ENCODE assay signal across 12 cellular contexts in the genomic region with DNA sequence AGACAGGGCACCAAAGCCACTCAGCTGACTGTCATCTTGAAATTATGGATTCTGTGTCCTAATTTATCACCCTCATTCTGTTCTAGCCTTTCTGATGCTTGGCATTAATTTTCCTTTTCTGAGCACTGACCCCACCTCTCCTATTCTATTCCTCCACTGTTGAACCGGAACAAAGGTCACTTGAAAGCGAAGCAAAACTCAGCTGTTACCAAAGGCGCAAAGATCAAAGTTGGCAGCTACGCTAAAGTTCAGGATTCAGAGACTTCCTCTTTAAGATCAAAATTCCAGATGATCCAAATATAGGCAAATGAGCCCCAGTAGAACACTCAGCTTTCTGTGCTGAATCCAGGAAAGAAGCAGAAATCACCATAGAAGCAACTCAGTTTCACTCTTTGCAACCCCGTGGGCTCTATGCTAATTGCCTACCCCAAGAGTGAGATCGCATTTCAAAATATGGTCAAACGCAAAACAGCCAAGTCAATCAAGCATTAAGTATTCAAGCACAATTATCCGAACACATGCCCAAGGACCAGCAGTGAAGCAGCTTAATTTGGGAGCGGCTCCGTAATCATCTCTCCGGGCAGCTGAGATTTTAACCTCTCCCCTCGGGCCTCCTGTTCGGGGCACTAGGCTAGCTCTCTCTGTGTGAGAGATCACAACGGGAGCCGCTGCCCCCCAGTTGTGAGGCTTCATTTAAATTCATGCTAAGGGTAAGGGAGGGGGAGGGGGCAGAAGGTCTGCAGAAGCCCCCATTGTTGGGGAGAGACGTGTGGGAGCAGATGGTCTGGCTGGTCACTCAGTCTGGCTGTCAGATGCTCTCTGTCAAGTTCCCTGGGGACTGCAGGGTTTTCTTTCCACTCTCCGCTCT.
DNase-seq lines count a peak whose midpoint lies in the region; ATAC-seq, FAIRE-seq and TF ChIP-seq lines count a peak whose summit lies in the region.
"Had no signal": no experiment of that assay in that cellular context is flagged by ENCODE, and none has a peak within 500 bp of the region (broad histone marks: within the 10 kb centered on the region; RNA-seq: fewer than 3 reads in every experiment).

No MANE protein-coding gene starts in this region.

- H3K4me3 Mint-ChIP-seq in brain: peak overlapping the region; percentile 74 to 87 (median 85)
- H3K4me3 Mint-ChIP-seq: dendritic cell treated with granulocyte-macrophage colony-stimulating factor and Interleukin-4, amounts not matched to agents 40 ng/mL and 50 ng/mL, for 4 days had no signal

- H3K27ac ChIP-seq in skeletal muscle tissue (ENCODE audit: low read depth, low read length): no peak overlapping the region
- H3K27ac ChIP-seq in ovary: no peak overlapping the region

- WGBS in ovary, 3 donors: 62 to 72% (median 63%) methylated on average over 17 of the region's 17 CpGs

- peak overlapping the region in 2 of 3 donors; percentile 55 to 57 for H3K9ac ChIP-seq in skeletal muscle tissue (ENCODE audit: low read depth in 1 of 3, low read length in 3 of 3)

- H3K27me3 ChIP-seq in skeletal muscle tissue (ENCODE audit: control insufficient read depth in 3 of 3, insufficient read depth in 3 of 3, low read length in 3 of 3) (no peaks in the 10 kb centered on the region), ovary (no peaks in the 10 kb centered on the region)

- ATAC-seq in left lobe of liver: peak; percentile 84

- peaks cover 41% of the 10 kb centered on the region for H3K4me1 Mint-ChIP-seq in brain

- no peak for FAIRE-seq in H54 (lab: Jason Lieb, UNC)
- FAIRE-seq: GM18507, TTC549 had no signal

- H3K36me3 Mint-ChIP-seq in brain: no peaks in the 10 kb centered on the region

- TF ChIP-seq CTCF in brain (conservative IDR thresholded peaks at IDR 0.05) (no peak), ovary (IDR thresholded peaks at IDR 0.05) (no peak)

- intact Hi-C loops in ovary (cut with DNase I): no loop called here

- no peak for TF ChIP-seq POLR2A in H54 (IDR thresholded peaks at IDR 0.05; ENCODE audit: low read depth, low read length)
- no peak for TF ChIP-seq POLR2A in ovary (IDR thresholded peaks at IDR 0.05)

- no peaks in the 10 kb centered on the region for H3K27me3 Mint-ChIP-seq in brain

- DNase-seq in NCI-H446 (lab: John Stamatoyannopoulos, UW) (peak; percentile 29 to 79), left lobe of liver (ENCODE audit: low spot score) (no peak), H54 (ENCODE audit: insufficient read length, low spot score) (no peak), HT-29 (ENCODE audit: low spot score) (no peak), activated gamma-delta T cell treated with Interleukin-2 at 50 U/mL for 16 hours (no peak), ovary (no peak)
- DNase-seq: activated T-cell treated with anti-CD3 and anti-CD28 coated beads, Interleukin-2, amount 50 U/mL, for 48 hours had no signal

- peak overlapping the region; percentile 69 to 99 (median 98) for H3K27ac Mint-ChIP-seq in brain
- H3K27ac Mint-ChIP-seq: dendritic cell treated with granulocyte-macrophage colony-stimulating factor and Interleukin-4, amounts not matched to agents 40 ng/mL and 50 ng/mL, for 4 days had no signal

- no peaks in the 10 kb centered on the region for H3K9me3 Mint-ChIP-seq in brain
- H3K9me3 Mint-ChIP-seq: dendritic cell treated with granulocyte-macrophage colony-stimulating factor and Interleukin-4, amounts not matched to agents 40 ng/mL and 50 ng/mL, for 4 days had no signal

- no peak for TF ChIP-seq EP300 in ovary (IDR thresholded peaks at IDR 0.05)

- H3K9me3 ChIP-seq in skeletal muscle tissue (ENCODE audit: control insufficient read depth in 3 of 3, low read length in 3 of 3): no peaks in the 10 kb centered on the region
- H3K9me3 ChIP-seq in ovary: no peaks in the 10 kb centered on the region

- H3K4me3 ChIP-seq in skeletal muscle tissue (ENCODE audit: low read length in 3 of 3) (peak overlapping the region; percentile 59 to 62 (median 60)), ovary (no peak overlapping the region)

- H3K4me1 ChIP-seq in skeletal muscle tissue (ENCODE audit: control insufficient read depth in 3 of 3, insufficient read depth in 3 of 3, low read length in 3 of 3) (peaks cover 0 to 4% (median 0%) of the 10 kb centered on the region in 3 donors), ovary (ENCODE audit: insufficient read depth) (peaks cover 3% of the 10 kb centered on the region)

- H3K36me3 ChIP-seq in skeletal muscle tissue (ENCODE audit: control insufficient read depth in 3 of 3, insufficient read depth in 3 of 3, low read length in 3 of 3) (no peaks in the 10 kb centered on the region), ovary (no peaks in the 10 kb centered on the region)

Comparison
In these comparisons a context has a peak if more than half of its experiments do, and no peak if none do; other contexts are left out.
1. DNase-seq: peak in NCI-H446 (2 of 2); none in left lobe of liver (single experiment), H54 (single experiment), HT-29 (single experiment), activated gamma-delta T cell treated with Interleukin-2 at 50 U/mL for 16 hours (single experiment) and ovary (0 of 5).